In the genomic region with DNA sequence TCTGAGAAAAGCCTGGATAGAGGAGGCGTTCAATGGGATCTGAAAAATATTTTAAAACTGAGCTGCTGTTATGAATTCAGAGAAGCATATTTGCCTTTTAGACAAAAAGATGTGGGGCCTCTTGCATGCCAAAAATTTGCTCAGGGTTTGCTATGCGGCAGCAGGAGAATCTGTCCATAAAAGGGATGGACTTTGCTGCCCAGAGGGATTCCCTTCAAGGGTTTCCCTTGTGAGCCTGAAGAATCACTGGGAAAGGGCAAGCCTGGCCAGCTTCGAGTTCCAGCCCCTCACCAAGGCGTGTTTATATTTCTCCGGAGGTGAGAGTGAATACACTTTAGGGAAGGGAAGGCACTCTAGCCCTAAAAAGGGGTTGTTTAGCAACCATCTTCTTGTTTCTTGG, we compare ENCODE assay signal across 1 cellular context.
TF ChIP-seq lines count a peak whose summit lies in the region.

No MANE protein-coding gene starts in this region.

TF ChIP-seq in K562, 482 proteins besides CTCF, POLR2A, EP300 and RAD21:
- TF ChIP-seq, protein P1, sequence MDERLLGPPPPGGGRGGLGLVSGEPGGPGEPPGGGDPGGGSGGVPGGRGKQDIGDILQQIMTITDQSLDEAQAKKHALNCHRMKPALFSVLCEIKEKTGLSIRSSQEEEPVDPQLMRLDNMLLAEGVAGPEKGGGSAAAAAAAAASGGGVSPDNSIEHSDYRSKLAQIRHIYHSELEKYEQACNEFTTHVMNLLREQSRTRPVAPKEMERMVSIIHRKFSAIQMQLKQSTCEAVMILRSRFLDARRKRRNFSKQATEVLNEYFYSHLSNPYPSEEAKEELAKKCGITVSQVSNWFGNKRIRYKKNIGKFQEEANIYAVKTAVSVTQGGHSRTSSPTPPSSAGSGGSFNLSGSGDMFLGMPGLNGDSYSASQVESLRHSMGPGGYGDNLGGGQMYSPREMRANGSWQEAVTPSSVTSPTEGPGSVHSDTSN (CRISPR knock-in tag; IDR thresholded peaks at IDR 0.05; ENCODE audit: low read depth): 0 out of 2 replicates have a peak, but pooled peaks have one; percentile 1
- TF ChIP-seq, protein P1 (tag; conservative IDR thresholded peaks at IDR 0.05; ENCODE audit: low read depth): no peak
- no peak for TF ChIP-seq KDM5B (IDR thresholded peaks at IDR 0.05; ENCODE audit: insufficient replicate concordance, low read depth, low read length)
